36 cellular contexts compared by ENCODE assay signal in the genomic region with DNA sequence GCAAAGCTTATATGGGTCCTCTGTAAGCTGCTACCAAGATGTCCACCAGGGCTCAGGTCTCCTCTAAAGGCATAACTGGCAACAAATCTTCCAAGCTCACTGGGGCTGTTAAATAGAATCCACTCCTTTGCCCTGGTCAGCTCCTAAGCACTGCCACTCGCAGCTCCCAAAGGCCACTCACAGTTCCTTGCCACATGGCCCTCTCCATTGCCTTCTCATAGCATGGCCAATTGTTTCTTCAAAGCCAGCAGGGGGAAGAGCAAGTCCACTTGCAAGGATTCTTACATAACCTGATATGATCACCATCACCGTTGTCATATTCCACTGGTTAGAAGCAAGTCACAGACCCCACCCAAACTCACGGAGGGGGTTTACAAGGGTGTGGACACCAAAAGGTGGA.
"Had no signal": no experiment of that assay in that cellular context is flagged by ENCODE, and none has a peak within 500 bp of the region (broad histone marks: within the 10 kb centered on the region; RNA-seq: fewer than 3 reads in every experiment).

No MANE protein-coding gene starts in this region.

- H3K27ac ChIP-seq: KMS-11 had no signal

- H3K9me3 ChIP-seq: MG63 had no signal

- H3K36me3 ChIP-seq: MG63 had no signal

- H3K27me3 ChIP-seq: MG63 had no signal

- H3K9ac ChIP-seq: KMS-11 had no signal

- DNase-seq: Karpas-422, Kasumi-1, KG1, MG63, MM.1S, MV-4-11, NCI-H1048, NCI-H1092, NCI-H1092 treated with DMSO at 0.1 percent for 48 hours, NCI-H1105, NCI-H1105 treated with DMSO at 0.1 percent for 48 hours, NCI-H1417, NCI-H1417 treated with DMSO at 0.1 percent for 48 hours, NCI-H1436, NCI-H1436 treated with DMSO at 0.1 percent for 48 hours, NCI-H146, NCI-H1694, NCI-H1694 treated with DMSO at 0.1 percent for 48 hours, NCI-H187, NCI-H187 treated with DMSO at 0.1 percent for 48 hours, NCI-H1930, NCI-H2029, NCI-H2029 treated with DMSO at 0.1 percent for 48 hours, NCI-H2081, NCI-H2081 treated with DMSO at 0.1 percent for 48 hours, NCI-H2107, NCI-H2171, NCI-H2171 treated with DMSO at 0.1 percent for 48 hours, NCI-H2227 treated with DMSO at 0.1 percent for 48 hours, NCI-H226, NCI-H345, NCI-H446, NCI-H446 treated with DMSO at 0.1 percent for 48 hours, NCI-H510A, NCI-H510A treated with DMSO at 0.1 percent for 48 hours had no signal

- H3K4me2 ChIP-seq: KMS-11 had no signal

- H3K4me3 ChIP-seq: MG63 had no signal
